ENCODE assay signal across 10 cellular contexts in genomic region chrX:46587753-46588171, GRCh38. TPM values are rescaled to one million over a fixed set of nuclear protein-coding genes. Genes with fewer than 3 reads are reported as not detected.
DNase-seq lines count a peak whose midpoint lies in the region; ATAC-seq and TF ChIP-seq lines count a peak whose summit lies in the region.
"Had no signal": no experiment of that assay in that cellular context is flagged by ENCODE, and none has a peak within 500 bp of the region (broad histone marks: within the 10 kb centered on the region; RNA-seq: fewer than 3 reads in every experiment).

No MANE protein-coding gene starts in this region.

- DNase-seq in activated naive CD4-positive, alpha-beta T cell treated with anti-CD3 and anti-CD28 coated beads, Interleukin-2, amount 10 ng/mL, durations not matched to agents 7 days and 5 days, result no peak
- DNase-seq in activated naive CD4-positive, alpha-beta T cell treated with Interleukin-2 at 50 U/mL for 16 hours, result no peak
- DNase-seq in activated T-helper 2 cell treated with anti-CD3 and anti-CD28 coated beads, Interferon-gamma antibody, Interleukin-2, Interleukin-4, amounts not matched to agents 10 μg/mL and 5 μg/mL and 100 μg/mL, durations not matched to agents 14 hours and 24 hours and 36 hours (ENCODE audit: low spot score), result no peak
- DNase-seq in iPS DF 6.9 (ENCODE audit: low read depth, low spot score), result no peak
- no peak for DNase-seq in transverse colon
- no peak for DNase-seq in C1 segment of cervical spinal cord (lab: John Stamatoyannopoulos, UW)
- DNase-seq in NCI-H446 (lab: John Stamatoyannopoulos, UW), result no peak
- DNase-seq: stimulated activated naive B cell treated with anti-CD40 and anti-IgM and Interleukin-4, amounts not matched to agents 10 μg/mL and 1 μg/mL and 100 μg/mL, for 72 hours had no signal

- intact Hi-C loops in activated T-helper 2 cell treated with anti-CD3 and anti-CD28 coated beads, Interferon-gamma antibody, Interleukin-2, Interleukin-4, amounts not matched to agents 10 μg/mL and 5 μg/mL and 100 μg/mL, durations not matched to agents 14 hours and 24 hours and 36 hours (cut with micrococcal nuclease), result loop anchor here (1.0 to 5.0 kb wide), 4 partner anchors 15 to 251 kb away; partner anchors contain the start of gene ZNF674
- intact Hi-C loops in transverse colon (cut with DNase I; ENCODE audit: low total_unique reads), result no loop called here

- no peaks in the 10 kb centered on the region for H3K36me3 ChIP-seq in iPS DF 6.9 (ENCODE audit: control insufficient read depth, insufficient read depth, low read length)
- H3K36me3 ChIP-seq in transverse colon, result no peaks in the 10 kb centered on the region

- H3K9me3 ChIP-seq in iPS DF 6.9 (ENCODE audit: control insufficient read depth, insufficient read depth, low read length) (no peaks in the 10 kb centered on the region), transverse colon (no peaks in the 10 kb centered on the region)

- H3K27me3 Mint-ChIP-seq in activated naive CD4-positive, alpha-beta T cell treated with anti-CD3 and anti-CD28 coated beads, Interleukin-2, amount 10 ng/mL, durations not matched to agents 7 days and 5 days, result no peaks in the 10 kb centered on the region
- H3K27me3 Mint-ChIP-seq in activated T-helper 2 cell treated with anti-CD3 and anti-CD28 coated beads, Interferon-gamma antibody, Interleukin-2, Interleukin-4, amounts not matched to agents 10 μg/mL and 5 μg/mL and 100 μg/mL, durations not matched to agents 14 hours and 24 hours and 36 hours (ENCODE audit: low read depth), result no peaks in the 10 kb centered on the region
- H3K27me3 Mint-ChIP-seq: stimulated activated naive B cell treated with anti-CD40 and anti-IgM and Interleukin-4, amounts not matched to agents 10 μg/mL and 1 μg/mL and 100 μg/mL, for 72 hours had no signal

- no peak for ATAC-seq in HG02885 (IDR thresholded peaks at IDR 0.05; ENCODE audit: poor library complexity, unreplicated experiment)

- TF ChIP-seq EP300 in transverse colon (IDR thresholded peaks at IDR 0.05; ENCODE audit: low read depth), result no peak

- H3K4me1 ChIP-seq in iPS DF 6.9 (ENCODE audit: control insufficient read depth, insufficient read depth, low read length) (peaks cover 7% of the 10 kb centered on the region), transverse colon (no peaks in the 10 kb centered on the region)
- H3K4me1 ChIP-seq: parathyroid adenoma had no signal

- H3K4me3 Mint-ChIP-seq in activated naive CD4-positive, alpha-beta T cell treated with anti-CD3 and anti-CD28 coated beads, Interleukin-2, amount 10 ng/mL, durations not matched to agents 7 days and 5 days, result peak overlapping the region; percentile 58
- peak overlapping the region; percentile 65 for H3K4me3 Mint-ChIP-seq in activated T-helper 2 cell treated with anti-CD3 and anti-CD28 coated beads, Interferon-gamma antibody, Interleukin-2, Interleukin-4, amounts not matched to agents 10 μg/mL and 5 μg/mL and 100 μg/mL, durations not matched to agents 14 hours and 24 hours and 36 hours (ENCODE audit: low read depth)

- H3K27ac ChIP-seq in iPS DF 6.9 (ENCODE audit: low read length) (peak overlapping the region; percentile 69), transverse colon (peak overlapping the region in 3 of 4 donors; percentile 38 to 64 (median 38))
- H3K27ac ChIP-seq: parathyroid adenoma had no signal

- CTCF ChIA-PET in activated naive CD4-positive, alpha-beta T cell treated with anti-CD3 and anti-CD28 coated beads, Interleukin-2, amount 10 ng/mL, durations not matched to agents 7 days and 5 days (lab: Charles Lee), result interaction anchor here (0.7 kb wide), 1 partner anchor 24 kb away, joined by 3 read pairs; no protein-coding TSS in a partner anchor

- in situ Hi-C loops in transverse colon (cut with MboI; ENCODE audit: low pct_ligation_motif_present in 1 of 4, low pct_unique_long_range_greater_than_20kb in 1 of 4, low sequenced_read_pairs in 3 of 4), result no loop called here

- no peaks in the 10 kb centered on the region for H3K27me3 ChIP-seq in iPS DF 6.9 (ENCODE audit: control insufficient read depth, insufficient read depth, low read length)
- no peaks in the 10 kb centered on the region for H3K27me3 ChIP-seq in transverse colon

- no peaks in the 10 kb centered on the region for H3K9me3 Mint-ChIP-seq in activated naive CD4-positive, alpha-beta T cell treated with anti-CD3 and anti-CD28 coated beads, Interleukin-2, amount 10 ng/mL, durations not matched to agents 7 days and 5 days
- H3K9me3 Mint-ChIP-seq in activated T-helper 2 cell treated with anti-CD3 and anti-CD28 coated beads, Interferon-gamma antibody, Interleukin-2, Interleukin-4, amounts not matched to agents 10 μg/mL and 5 μg/mL and 100 μg/mL, durations not matched to agents 14 hours and 24 hours and 36 hours, result no peaks in the 10 kb centered on the region
- H3K9me3 Mint-ChIP-seq: stimulated activated naive B cell treated with anti-CD40 and anti-IgM and Interleukin-4, amounts not matched to agents 10 μg/mL and 1 μg/mL and 100 μg/mL, for 72 hours had no signal

- H3K36me3 Mint-ChIP-seq in activated naive CD4-positive, alpha-beta T cell treated with anti-CD3 and anti-CD28 coated beads, Interleukin-2, amount 10 ng/mL, durations not matched to agents 7 days and 5 days, result peaks cover 23% of the 10 kb centered on the region
- peaks cover 30% of the 10 kb centered on the region for H3K36me3 Mint-ChIP-seq in activated T-helper 2 cell treated with anti-CD3 and anti-CD28 coated beads, Interferon-gamma antibody, Interleukin-2, Interleukin-4, amounts not matched to agents 10 μg/mL and 5 μg/mL and 100 μg/mL, durations not matched to agents 14 hours and 24 hours and 36 hours (ENCODE audit: low read depth)
- H3K36me3 Mint-ChIP-seq: stimulated activated naive B cell treated with anti-CD40 and anti-IgM and Interleukin-4, amounts not matched to agents 10 μg/mL and 1 μg/mL and 100 μg/mL, for 72 hours had no signal

- no peak for TF ChIP-seq POLR2A in transverse colon (IDR thresholded peaks at IDR 0.05)

- no peak for TF ChIP-seq CTCF in transverse colon (IDR thresholded peaks at IDR 0.05)

- peaks cover 51% of the 10 kb centered on the region for H3K4me1 Mint-ChIP-seq in activated naive CD4-positive, alpha-beta T cell treated with anti-CD3 and anti-CD28 coated beads, Interleukin-2, amount 10 ng/mL, durations not matched to agents 7 days and 5 days
- peaks cover 21% of the 10 kb centered on the region for H3K4me1 Mint-ChIP-seq in activated T-helper 2 cell treated with anti-CD3 and anti-CD28 coated beads, Interferon-gamma antibody, Interleukin-2, Interleukin-4, amounts not matched to agents 10 μg/mL and 5 μg/mL and 100 μg/mL, durations not matched to agents 14 hours and 24 hours and 36 hours (ENCODE audit: low read depth)

- WGBS in iPS DF 6.9 (ENCODE audit: insufficient coverage, insufficient read length), result no CpG with 5 or more reads among the region's 5 CpGs
- WGBS in transverse colon (ENCODE audit: low coverage in 1 of 2), 2 donors, result 10 to 31% methylated on average over 1 to 5 of the region's 5 CpGs

- H3K4me3 ChIP-seq in iPS DF 6.9 (ENCODE audit: low read length) (no peak overlapping the region), transverse colon (no peak overlapping the region)

- H3K27ac Mint-ChIP-seq in activated naive CD4-positive, alpha-beta T cell treated with anti-CD3 and anti-CD28 coated beads, Interleukin-2, amount 10 ng/mL, durations not matched to agents 7 days and 5 days, result peak overlapping the region; percentile 92
- peak overlapping the region; percentile 84 for H3K27ac Mint-ChIP-seq in activated T-helper 2 cell treated with anti-CD3 and anti-CD28 coated beads, Interferon-gamma antibody, Interleukin-2, Interleukin-4, amounts not matched to agents 10 μg/mL and 5 μg/mL and 100 μg/mL, durations not matched to agents 14 hours and 24 hours and 36 hours

RNA-seq across cellular contexts. Expression of gene CHST7, which starts 14.2 kb away (rescaled TPM):
- total RNA-seq in activated T-helper 2 cell treated with anti-CD3 and anti-CD28 coated beads, Interferon-gamma antibody, Interleukin-2, Interleukin-4, amounts not matched to agents 10 μg/mL and 5 μg/mL and 100 μg/mL, durations not matched to agents 14 hours and 24 hours and 36 hours, result 3.8 TPM in 2 replicates
- total RNA-seq in transverse colon, result 10 to 100 TPM in 1 of 4 donors, 1 to 10 TPM in 3; 4.9 to 10.3 (median 7.6) TPM

RNA-seq across cellular contexts. Expression of gene ZNF674, which starts 42.5 kb away (rescaled TPM):
- total RNA-seq in activated T-helper 2 cell treated with anti-CD3 and anti-CD28 coated beads, Interferon-gamma antibody, Interleukin-2, Interleukin-4, amounts not matched to agents 10 μg/mL and 5 μg/mL and 100 μg/mL, durations not matched to agents 14 hours and 24 hours and 36 hours, result 2.4 and 2.5 TPM in 2 replicates
- total RNA-seq in transverse colon, result 10 to 100 TPM in 1 of 4 donors, 1 to 10 TPM in 2, under 1 TPM in 1; 0.37 to 11.0 (median 5.6) TPM
